8 cellular contexts compared by ENCODE assay signal in genomic region chr12:132506730-132507538, GRCh38. TPM values are rescaled to one million over a fixed set of nuclear protein-coding genes. Genes with fewer than 3 reads are reported as not detected.
DNase-seq lines count a peak whose midpoint lies in the region; ATAC-seq and TF ChIP-seq lines count a peak whose summit lies in the region.

No MANE protein-coding gene starts in this region.

- peaks cover 14% of the 10 kb centered on the region for H3K36me3 Mint-ChIP-seq in central memory CD8-positive, alpha-beta T cell (ENCODE audit: insufficient read depth)

- H3K36me3 ChIP-seq in right lobe of liver (peaks cover 0 to 7% (median 0%) of the 10 kb centered on the region in 4 donors), PC-9 (ENCODE audit: low read depth) (no peaks in the 10 kb centered on the region)

- ATAC-seq in HG02610 (IDR thresholded peaks at IDR 0.05; ENCODE audit: unreplicated experiment) (peak; percentile 45), right lobe of liver (peak; percentile 51 to 71 (median 65)), HG02870 (IDR thresholded peaks at IDR 0.05; ENCODE audit: unreplicated experiment) (no peak)
- ATAC-seq in central memory CD8-positive, alpha-beta T cell (replicated peaks; ENCODE audit: extremely low read depth, poor library complexity, severe bottlenecking), result peak; percentile 60

- no peak overlapping the region for H2AFZ ChIP-seq in PC-9

- H3K27ac ChIP-seq in C4-2B, result peak overlapping the region; percentile 92
- H3K27ac ChIP-seq in right lobe of liver, result no peak overlapping the region
- H3K27ac ChIP-seq in PC-9, result no peak overlapping the region

- no peaks in the 10 kb centered on the region for H3K27me3 ChIP-seq in right lobe of liver
- H3K27me3 ChIP-seq in PC-9 (ENCODE audit: insufficient read depth, low read depth), result no peaks in the 10 kb centered on the region

- H3K9me3 Mint-ChIP-seq in central memory CD8-positive, alpha-beta T cell, result no peaks in the 10 kb centered on the region

- H3K4me3 ChIP-seq in WI38 (ENCODE audit: low read depth, low read length), result peak overlapping the region; percentile 29; the same call in 1 of the 2 replicates
- H3K4me3 ChIP-seq in right lobe of liver, result no peak overlapping the region
- no peak overlapping the region for H3K4me3 ChIP-seq in PC-9

- H3K4me1 ChIP-seq in right lobe of liver (peaks cover 0 to 37% (median 13%) of the 10 kb centered on the region in 4 donors), PC-9 (replicated peaks; ENCODE audit: insufficient read depth) (no peaks in the 10 kb centered on the region)

- no peaks in the 10 kb centered on the region for H3F3A ChIP-seq in PC-9 (ENCODE audit: insufficient read depth, low read depth)

- peaks cover 27% of the 10 kb centered on the region for H3K79me2 ChIP-seq in PC-9 (ENCODE audit: low read depth)

- peaks cover 39% of the 10 kb centered on the region for H3K4me1 Mint-ChIP-seq in central memory CD8-positive, alpha-beta T cell

- DNase-seq in central memory CD8-positive, alpha-beta T cell (ENCODE audit: low spot score in 2 of 2), result no peak
- peak in 2 of 3 donors; percentile 69 to 74 for DNase-seq in right lobe of liver
- peak; percentile 24 to 71 (median 34) for DNase-seq in stimulated activated CD4-positive, alpha-beta T cell treated with anti-CD3 and anti-CD28 coated beads, TNF-alpha, amount 100 ng/mL, for 24 hours (ENCODE audit: low read depth in 3 of 3)
- no peak for DNase-seq in PC-9

- H3K9me2 ChIP-seq in PC-9 (ENCODE audit: insufficient read depth), result no peaks in the 10 kb centered on the region

- peak overlapping the region; percentile 41 for H3K27ac Mint-ChIP-seq in central memory CD8-positive, alpha-beta T cell (ENCODE audit: low read depth)

- TF ChIP-seq CTCF in C4-2B (conservative IDR thresholded peaks at IDR 0.05) (no peak), WI38 (IDR thresholded peaks at IDR 0.05; ENCODE audit: low read depth, low read length) (no peak), right lobe of liver (IDR thresholded peaks at IDR 0.05) (no peak), PC-9 (conservative IDR thresholded peaks at IDR 0.05) (no peak)

- CTCF ChIA-PET in PC-9 (lab: Charles Lee), result no interaction called here

- H3K9me3 ChIP-seq in right lobe of liver, result no peaks in the 10 kb centered on the region
- H3K9me3 ChIP-seq in PC-9 (ENCODE audit: insufficient read depth, low read depth), result no peaks in the 10 kb centered on the region

- no TSS peak for BruUV-seq in PC-9 (replicated peaks; lab: Mats Ljungman, UMichigan)

- POLR2A ChIA-PET in PC-9 (lab: Charles Lee; ENCODE audit: unreplicated experiment), result no interaction called here

- peaks cover 64% of the 10 kb centered on the region for H4K20me1 ChIP-seq in PC-9 (ENCODE audit: insufficient read depth)

- WGBS in right lobe of liver (ENCODE audit: insufficient coverage, low coverage, low lambda C conversion rate, missing lambda C conversion rate), result 50% methylated on average over 2 of the region's 36 CpGs

- TF ChIP-seq POLR2A in right lobe of liver (IDR thresholded peaks at IDR 0.05), result no peak

- H3K4me3 Mint-ChIP-seq in central memory CD8-positive, alpha-beta T cell, result peak overlapping the region; percentile 56

- intact Hi-C loops in right lobe of liver (cut with DNase I), result no loop called here
- intact Hi-C loops in PC-9 (cut with micrococcal nuclease; ENCODE audit: unreplicated experiment), result no loop called here

- H3K27me3 Mint-ChIP-seq in central memory CD8-positive, alpha-beta T cell, result no peaks in the 10 kb centered on the region

- no peak overlapping the region for H3K4me2 ChIP-seq in PC-9

RNA-seq across cellular contexts. Expression of gene FBRSL1, which starts 17.0 kb away (rescaled TPM):
- total RNA-seq in right lobe of liver, result 10 to 100 TPM; 16.2 to 27.6 (median 23.3) TPM
- 59.5 and 76.1 TPM in 2 replicates for total RNA-seq in PC-9 (2021)

Comparison
In these comparisons a context has a peak if more than half of its experiments do, and no peak if none do; other contexts are left out.
1. DNase-seq: peak in right lobe of liver (2 of 3) and stimulated activated CD4-positive, alpha-beta T cell treated with anti-CD3 and anti-CD28 coated beads, TNF-alpha, amount 100 ng/mL, for 24 hours (3 of 3); none in central memory CD8-positive, alpha-beta T cell (0 of 2) and PC-9 (0 of 2).